Comparison of ENCODE assay signal across 23 cellular contexts in the genomic region with DNA sequence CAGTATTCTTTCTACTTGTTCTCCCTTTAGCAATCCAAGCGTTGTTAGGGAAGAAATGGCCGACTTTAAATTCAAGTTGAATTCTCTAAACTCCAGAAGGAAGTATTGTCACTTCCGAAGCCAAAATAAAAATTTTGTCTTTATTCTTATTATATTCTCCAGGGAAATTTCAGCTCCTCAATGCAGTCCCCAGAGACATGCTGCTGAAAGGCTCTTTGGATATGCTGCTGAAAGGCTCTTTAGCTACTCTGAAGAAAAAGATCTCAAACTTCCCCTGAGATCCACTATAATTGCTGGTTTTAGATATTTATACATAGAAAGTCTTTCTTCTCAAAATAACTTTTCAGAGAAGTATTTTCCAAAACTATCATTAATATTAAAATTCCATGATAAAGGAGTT.
A peak's percentile ranks its signal among the peaks of the same experiment; 100 is the strongest.
DNase-seq lines count a peak whose midpoint lies in the region; ATAC-seq and TF ChIP-seq lines count a peak whose summit lies in the region.
"Had no signal": no experiment of that assay in that cellular context is flagged by ENCODE, and none has a peak within 500 bp of the region (broad histone marks: within the 10 kb centered on the region; RNA-seq: fewer than 3 reads in every experiment).

No MANE protein-coding gene starts in this region.

- H3K4me3 ChIP-seq in DOHH2 (ENCODE audit: low read length) (peak overlapping the region; percentile 27), osteoblast (ENCODE audit: insufficient read depth, low read length) (no peak overlapping the region), WERI-Rb-1 (ENCODE audit: low read depth, low read length) (no peak overlapping the region)
- H3K4me3 ChIP-seq: body of pancreas, esophagus squamous epithelium had no signal

- no peaks in the 10 kb centered on the region for H3F3A ChIP-seq in DOHH2 (ENCODE audit: control insufficient read depth, insufficient read depth)

- no peaks in the 10 kb centered on the region for H3K79me2 ChIP-seq in DOHH2 (ENCODE audit: control insufficient read depth, low read length)
- H3K79me2 ChIP-seq in osteoblast (ENCODE audit: insufficient read depth, low read length), result no peaks in the 10 kb centered on the region

- H3K36me3 ChIP-seq in DOHH2 (ENCODE audit: control insufficient read depth, low read length) (no peaks in the 10 kb centered on the region), osteoblast (ENCODE audit: insufficient read depth, low read length) (no peaks in the 10 kb centered on the region), WERI-Rb-1 (no peaks in the 10 kb centered on the region)
- H3K36me3 ChIP-seq: esophagus squamous epithelium had no signal

- H3K27ac Mint-ChIP-seq in activated T-cell treated with anti-CD3 and anti-CD28 coated beads, Interleukin-2, amount 50 U/mL, for 72 hours, result peak overlapping the region; percentile 63
- H3K27ac Mint-ChIP-seq in T-helper 17 cell, result no peak overlapping the region
- H3K27ac Mint-ChIP-seq: memory B cell; nephron; stimulated activated naive B cell treated with anti-CD40 and anti-IgM and Interleukin-4, amounts not matched to agents 10 μg/mL and 1 μg/mL and 100 μg/mL, for 72 hours; WTC11 had no signal

- H3K9me2 ChIP-seq in DOHH2 (replicated peaks; ENCODE audit: control insufficient read depth, low read length), result no peaks in the 10 kb centered on the region

- H4K20me1 ChIP-seq in DOHH2 (ENCODE audit: control insufficient read depth, insufficient read depth, low read depth, low read length), result no peaks in the 10 kb centered on the region
- H4K20me1 ChIP-seq in osteoblast (ENCODE audit: insufficient read depth, low read length), result no peaks in the 10 kb centered on the region

- H3K27me3 ChIP-seq in DOHH2 (ENCODE audit: control insufficient read depth, low read length) (no peaks in the 10 kb centered on the region), osteoblast (ENCODE audit: insufficient read depth, low read length) (no peaks in the 10 kb centered on the region), WERI-Rb-1 (ENCODE audit: insufficient read depth, low read depth, severe bottlenecking) (peaks cover 3% of the 10 kb centered on the region)
- H3K27me3 ChIP-seq: body of pancreas, esophagus squamous epithelium had no signal

- no peaks in the 10 kb centered on the region for H3K36me3 Mint-ChIP-seq in activated T-cell treated with anti-CD3 and anti-CD28 coated beads, Interleukin-2, amount 50 U/mL, for 72 hours (ENCODE audit: insufficient read depth in 2 of 2)
- no peaks in the 10 kb centered on the region for H3K36me3 Mint-ChIP-seq in T-helper 17 cell (ENCODE audit: low read depth)
- H3K36me3 Mint-ChIP-seq: memory B cell; stimulated activated naive B cell treated with anti-CD40 and anti-IgM and Interleukin-4, amounts not matched to agents 10 μg/mL and 1 μg/mL and 100 μg/mL, for 72 hours; WTC11 had no signal

- no peak overlapping the region for H2AFZ ChIP-seq in osteoblast (ENCODE audit: low read length)

- H3K9me3 Mint-ChIP-seq in activated T-cell treated with anti-CD3 and anti-CD28 coated beads, Interleukin-2, amount 50 U/mL, for 72 hours, result peaks cover 0 to under 1% of the 10 kb centered on the region in 2 donors
- H3K9me3 Mint-ChIP-seq: memory B cell, WTC11 had no signal

- peaks cover 16% of the 10 kb centered on the region for H3K4me1 Mint-ChIP-seq in activated T-cell treated with anti-CD3 and anti-CD28 coated beads, Interleukin-2, amount 50 U/mL, for 72 hours (ENCODE audit: low read depth)
- peaks cover 12% of the 10 kb centered on the region for H3K4me1 Mint-ChIP-seq in T-helper 17 cell
- H3K4me1 Mint-ChIP-seq: WTC11 had no signal

- H3K9me3 ChIP-seq in DOHH2 (ENCODE audit: control insufficient read depth, insufficient read depth, low read length) (no peaks in the 10 kb centered on the region), T-helper 17 cell (ENCODE audit: control insufficient read depth, low read length, poor library complexity, severe bottlenecking) (no peaks in the 10 kb centered on the region), osteoblast (ENCODE audit: low read depth, low read length) (no peaks in the 10 kb centered on the region), WERI-Rb-1 (ENCODE audit: severe bottlenecking) (no peaks in the 10 kb centered on the region)
- H3K9me3 ChIP-seq: body of pancreas, esophagus squamous epithelium had no signal

- ATAC-seq in activated T-cell treated with anti-CD3 and anti-CD28 coated beads, Interleukin-2, amount 50 U/mL, for 72 hours (replicated peaks in 1 of 2), result no peak
- no peak for ATAC-seq in T-helper 17 cell
- ATAC-seq: body of pancreas; HCT116; Right ventricle myocardium inferior; stimulated activated naive B cell treated with anti-CD40 and anti-IgM and Interleukin-4, amounts not matched to agents 10 μg/mL and 1 μg/mL and 100 μg/mL, for 72 hours; WTC11 had no signal

- no peaks in the 10 kb centered on the region for H3K27me3 Mint-ChIP-seq in activated T-cell treated with anti-CD3 and anti-CD28 coated beads, Interleukin-2, amount 50 U/mL, for 72 hours (ENCODE audit: low read depth)
- no peaks in the 10 kb centered on the region for H3K27me3 Mint-ChIP-seq in T-helper 17 cell
- H3K27me3 Mint-ChIP-seq: memory B cell; stimulated activated naive B cell treated with anti-CD40 and anti-IgM and Interleukin-4, amounts not matched to agents 10 μg/mL and 1 μg/mL and 100 μg/mL, for 72 hours had no signal

- H3K27ac ChIP-seq in DOHH2 (ENCODE audit: low read depth, low read length) (no peak overlapping the region), osteoblast (ENCODE audit: low read depth, low read length) (no peak overlapping the region), WERI-Rb-1 (no peak overlapping the region)
- H3K27ac ChIP-seq: body of pancreas, esophagus squamous epithelium, KMS-11 had no signal

- H3K4me1 ChIP-seq in DOHH2 (ENCODE audit: control insufficient read depth, low read length) (peaks cover 35% of the 10 kb centered on the region), osteoblast (ENCODE audit: insufficient read depth, low read length) (no peaks in the 10 kb centered on the region)
- H3K4me1 ChIP-seq: body of pancreas, esophagus squamous epithelium had no signal

- peak overlapping the region; percentile 26 to 57 for H3K4me3 Mint-ChIP-seq in activated T-cell treated with anti-CD3 and anti-CD28 coated beads, Interleukin-2, amount 50 U/mL, for 72 hours
- peak overlapping the region; percentile 37 for H3K4me3 Mint-ChIP-seq in T-helper 17 cell
- H3K4me3 Mint-ChIP-seq: memory B cell; nephron; stimulated activated naive B cell treated with anti-CD40 and anti-IgM and Interleukin-4, amounts not matched to agents 10 μg/mL and 1 μg/mL and 100 μg/mL, for 72 hours; WTC11 had no signal

- H3K4me2 ChIP-seq in DOHH2 (ENCODE audit: low read length) (peak overlapping the region; percentile 54), osteoblast (ENCODE audit: insufficient read depth, low read length) (peak overlapping the region; percentile 14)
- H3K4me2 ChIP-seq: KMS-11 had no signal

- TF ChIP-seq CTCF in DOHH2 (IDR thresholded peaks at IDR 0.05; ENCODE audit: low read depth, low read length, poor library complexity, severe bottlenecking) (no peak), osteoblast (IDR thresholded peaks at IDR 0.05; ENCODE audit: extremely low read depth, low read depth, low read length) (no peak), WERI-Rb-1 (IDR thresholded peaks at IDR 0.05; ENCODE audit: low read depth, low read length) (no peak)

- no peak for DNase-seq in activated T-cell treated with anti-CD3 and anti-CD28 coated beads, Interleukin-2, amount 50 U/mL, for 72 hours
- no peak for DNase-seq in activated T-cell treated with anti-CD3 and anti-CD28 coated beads, Interleukin-2, amount 50 U/mL, for 1 hour
- no peak for DNase-seq in T-helper 17 cell
- DNase-seq in osteoblast (ENCODE audit: insufficient read length, low spot score, missing footprints), result no peak
- no peak for DNase-seq in NCI-H2029 (lab: John Stamatoyannopoulos, UW)
- no peak for DNase-seq in WERI-Rb-1
- no peak for DNase-seq in activated CD4-positive, alpha-beta T cell treated with anti-CD3 and anti-CD28 coated beads, Interleukin-2, amount 50 U/mL, for 4 hours
- DNase-seq: body of pancreas; Calu3; esophagus squamous epithelium; kidney glomerular epithelial cell; NCI-H1417 treated with DMSO at 0.1 percent for 48 hours; NCI-H69; posterior cingulate gyrus; stimulated activated CD4-positive, alpha-beta T cell treated with anti-CD3 and anti-CD28 coated beads, Interleukin-1b, Interleukin-23, amount 100 ng/mL, for 48 hours; stimulated activated naive B cell treated with anti-CD40 and anti-IgM and Interleukin-4, amounts not matched to agents 10 μg/mL and 1 μg/mL and 100 μg/mL, for 72 hours had no signal
